Comparison of ENCODE assay signal across 21 cellular contexts in the genomic region with DNA sequence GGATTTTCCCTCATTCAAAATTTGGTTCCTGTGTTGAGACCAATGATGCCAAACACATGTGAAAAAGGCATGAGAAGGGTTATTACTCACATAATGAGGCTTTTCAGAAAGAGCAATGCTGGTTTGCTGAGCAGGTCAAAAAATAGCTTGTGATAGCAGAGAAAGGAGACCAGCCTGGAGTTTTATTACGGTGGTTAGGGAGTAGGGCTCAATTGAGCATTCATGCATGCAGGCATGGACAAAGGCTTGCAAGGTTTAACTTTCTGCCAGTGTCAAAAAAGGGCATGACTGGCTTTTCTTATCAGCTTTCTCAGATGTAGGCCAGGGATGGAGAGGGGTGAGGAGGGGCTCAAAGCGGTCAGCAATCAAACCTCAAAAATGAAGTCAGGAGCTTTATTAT.
"Had no signal": no experiment of that assay in that cellular context is flagged by ENCODE, and none has a peak within 500 bp of the region (broad histone marks: within the 10 kb centered on the region; RNA-seq: fewer than 3 reads in every experiment).

No MANE protein-coding gene starts in this region.

- H3K9me3 ChIP-seq: adrenal gland, lower lobe of right lung, pancreas, suprapubic skin had no signal

- H3K4me1 Mint-ChIP-seq: activated CD4-positive, alpha-beta T cell treated with anti-CD3 and anti-CD28 coated beads for 36 hours; activated CD8-positive, alpha-beta memory T cell treated with anti-CD3 and anti-CD28 coated beads, Interleukin-2, amount 10 ng/mL, durations not matched to agents 7 days and 5 days; brain; central memory CD8-positive, alpha-beta T cell; mesothelial cell of epicardium had no signal

- H3K27me3 Mint-ChIP-seq: activated CD4-positive, alpha-beta memory T cell treated with anti-CD3 and anti-CD28 coated beads for 36 hours; activated CD4-positive, alpha-beta T cell treated with anti-CD3 and anti-CD28 coated beads for 36 hours; activated CD8-positive, alpha-beta memory T cell treated with anti-CD3 and anti-CD28 coated beads, Interleukin-2, amount 10 ng/mL, durations not matched to agents 7 days and 5 days; activated T-cell treated with anti-CD3 and anti-CD28 coated beads, Interleukin-2, amount 50 U/mL, for 24 hours; central memory CD8-positive, alpha-beta T cell; stimulated activated naive CD8-positive, alpha-beta T cell treated with anti-CD3 and anti-CD28 coated beads, Interleukin-15, Interleukin-2, amounts not matched to agents 100 ng/mL and 50 ng/mL, for 24 hours had no signal

- H3K36me3 Mint-ChIP-seq: activated CD4-positive, alpha-beta memory T cell treated with anti-CD3 and anti-CD28 coated beads for 36 hours; activated CD8-positive, alpha-beta memory T cell treated with anti-CD3 and anti-CD28 coated beads, Interleukin-2, amount 10 ng/mL, durations not matched to agents 7 days and 5 days; brain had no signal

- H3K4me3 Mint-ChIP-seq: activated CD4-positive, alpha-beta memory T cell treated with anti-CD3 and anti-CD28 coated beads for 36 hours; activated CD4-positive, alpha-beta T cell treated with anti-CD3 and anti-CD28 coated beads for 36 hours; activated CD8-positive, alpha-beta memory T cell treated with anti-CD3 and anti-CD28 coated beads, Interleukin-2, amount 10 ng/mL, durations not matched to agents 7 days and 5 days; activated T-cell treated with anti-CD3 and anti-CD28 coated beads, Interleukin-2, amount 50 U/mL, for 24 hours; brain; central memory CD8-positive, alpha-beta T cell; mesothelial cell of epicardium; stimulated activated naive CD8-positive, alpha-beta T cell treated with anti-CD3 and anti-CD28 coated beads, Interleukin-15, Interleukin-2, amounts not matched to agents 100 ng/mL and 50 ng/mL, for 24 hours; T-helper 1 cell treated with Interleukin-12 subunit alpha and Interleukin-12 subunit beta and Interleukin-4 antibody, amounts not matched to agents 30 μg/mL and 1 μg/mL, for 36 hours had no signal

- H3K27ac ChIP-seq: adrenal gland, lower lobe of right lung, pancreas, right atrium auricular region, suprapubic skin had no signal

- DNase-seq: activated CD4-positive, alpha-beta memory T cell treated with anti-CD3 and anti-CD28 coated beads for 36 hours; activated CD4-positive, alpha-beta T cell treated with anti-CD3 and anti-CD28 coated beads for 36 hours; activated CD8-positive, alpha-beta memory T cell treated with anti-CD3 and anti-CD28 coated beads, Interleukin-2, amount 10 ng/mL, durations not matched to agents 7 days and 5 days; activated naive CD4-positive, alpha-beta T cell treated with anti-CD3 and anti-CD28 coated beads, Interleukin-2, amount 50 U/mL, for 16 hours; activated T-cell treated with anti-CD3 and anti-CD28 coated beads, Interleukin-2, amount 50 U/mL, for 24 hours; adrenal gland; cortex of kidney; effector memory CD4-positive, alpha-beta T cell; foreskin fibroblast; left cardiac atrium; lower lobe of right lung; pancreas; small intestine; trophoblast cell had no signal

- H3K4me3 ChIP-seq: adrenal gland, lower lobe of right lung, pancreas, right atrium auricular region, suprapubic skin had no signal

- H3K27me3 ChIP-seq: adrenal gland, pancreas, right atrium auricular region, suprapubic skin had no signal

- H3K4me1 ChIP-seq: adrenal gland, lower lobe of right lung, pancreas, right atrium auricular region, suprapubic skin had no signal

- H3K36me3 ChIP-seq: adrenal gland, lower lobe of right lung, pancreas, right atrium auricular region, suprapubic skin had no signal

- H3K27ac Mint-ChIP-seq: activated CD4-positive, alpha-beta memory T cell treated with anti-CD3 and anti-CD28 coated beads for 36 hours; activated CD4-positive, alpha-beta T cell treated with anti-CD3 and anti-CD28 coated beads for 36 hours; activated CD8-positive, alpha-beta memory T cell treated with anti-CD3 and anti-CD28 coated beads, Interleukin-2, amount 10 ng/mL, durations not matched to agents 7 days and 5 days; activated T-cell treated with anti-CD3 and anti-CD28 coated beads, Interleukin-2, amount 50 U/mL, for 24 hours; mesothelial cell of epicardium; stimulated activated naive CD8-positive, alpha-beta T cell treated with anti-CD3 and anti-CD28 coated beads, Interleukin-15, Interleukin-2, amounts not matched to agents 100 ng/mL and 50 ng/mL, for 24 hours; T-helper 1 cell treated with Interleukin-12 subunit alpha and Interleukin-12 subunit beta and Interleukin-4 antibody, amounts not matched to agents 30 μg/mL and 1 μg/mL, for 36 hours had no signal
